ENCODE assay signal across 1 cellular context in the genomic region with DNA sequence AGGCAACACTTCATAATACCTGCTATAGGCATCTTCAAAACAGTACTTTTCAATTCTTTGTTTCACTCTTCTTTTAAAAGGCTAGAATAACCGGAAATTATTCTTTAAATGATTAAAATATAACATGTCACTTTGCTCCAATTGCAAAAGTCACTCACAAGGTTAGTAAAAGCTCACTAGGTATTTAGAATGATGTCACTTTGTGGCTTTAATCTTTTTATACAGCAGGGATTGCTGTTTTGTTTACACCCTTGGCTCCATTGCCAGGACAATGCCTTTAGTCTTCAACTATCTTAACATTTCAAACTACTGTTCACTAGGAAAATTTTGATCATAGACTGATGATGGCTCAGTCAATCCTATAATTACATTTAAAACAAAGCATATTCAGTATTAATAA.
TF ChIP-seq lines count a peak whose summit lies in the region.

No MANE protein-coding gene starts in this region.

TF ChIP-seq in IMR-90, 13 proteins besides CTCF, POLR2A, EP300 and RAD21:
- TF ChIP-seq RCOR1 (IDR thresholded peaks at IDR 0.05; ENCODE audit: insufficient replicate concordance, low read length) (no peak), MXI1 (IDR thresholded peaks at IDR 0.05; ENCODE audit: borderline replicate concordance, low read depth, low read length) (no peak), BHLHE40 (IDR thresholded peaks at IDR 0.05; ENCODE audit: low read depth, low read length) (no peak), MAFK (IDR thresholded peaks at IDR 0.05; ENCODE audit: low read depth, low read length) (no peak), CHD1 (IDR thresholded peaks at IDR 0.05; ENCODE audit: low read depth, low read length) (no peak), FOS (IDR thresholded peaks at IDR 0.05; ENCODE audit: low read depth, low read length) (no peak), MAZ (IDR thresholded peaks at IDR 0.05; ENCODE audit: borderline replicate concordance, low read depth, low read length) (no peak), ELK1 (IDR thresholded peaks at IDR 0.05; ENCODE audit: borderline replicate concordance, low read depth, low read length) (no peak), CEBPB (IDR thresholded peaks at IDR 0.05; ENCODE audit: low read depth, low read length) (no peak), NFE2L2 (IDR thresholded peaks at IDR 0.05; ENCODE audit: low read depth, low read length) (no peak), SMC3 (IDR thresholded peaks at IDR 0.05; ENCODE audit: low read depth, low read length) (no peak)
